ENCODE assay signal across 31 cellular contexts in genomic region chr9:84843175-84843824, GRCh38.
"Had no signal": no experiment of that assay in that cellular context is flagged by ENCODE, and none has a peak within 500 bp of the region (broad histone marks: within the 10 kb centered on the region; RNA-seq: fewer than 3 reads in every experiment).

No MANE protein-coding gene starts in this region.

- H3K9me3 Mint-ChIP-seq: activated CD4-positive, alpha-beta memory T cell treated with anti-CD3 and anti-CD28 coated beads, Interleukin-2, amount 10 ng/mL, durations not matched to agents 7 days and 5 days; activated naive CD4-positive, alpha-beta T cell treated with anti-CD3 and anti-CD28 coated beads, Interleukin-2, amount 10 ng/mL, durations not matched to agents 7 days and 5 days; activated naive CD8-positive, alpha-beta T cell treated with anti-CD3 and anti-CD28 coated beads, Interleukin-2, amount 50 U/mL, for 24 hours; central memory CD8-positive, alpha-beta T cell; T-helper 1 cell treated with Interleukin-12 subunit alpha and Interleukin-12 subunit beta and Interleukin-4 antibody, amounts not matched to agents 30 μg/mL and 1 μg/mL, for 36 hours; T-helper 2 cell treated with Interferon-gamma antibody and Interleukin-4, amounts not matched to agents 5 μg/mL and 100 μg/mL, for 36 hours had no signal

- H3K4me3 ChIP-seq: cardiac muscle cell, Peyer's patch, SJSA1 had no signal

- H3K27me3 ChIP-seq: Peyer's patch, SJSA1 had no signal

- H3K27me3 Mint-ChIP-seq: activated CD8-positive, alpha-beta memory T cell treated with anti-CD3 and anti-CD28 coated beads, Interleukin-2, amount 10 ng/mL, durations not matched to agents 7 days and 5 days; activated naive CD4-positive, alpha-beta T cell treated with anti-CD3 and anti-CD28 coated beads, Interleukin-2, amount 10 ng/mL, durations not matched to agents 7 days and 5 days had no signal

- H3K36me3 ChIP-seq: cardiac muscle cell, Peyer's patch, SJSA1 had no signal

- H3K36me3 Mint-ChIP-seq: activated CD8-positive, alpha-beta memory T cell treated with anti-CD3 and anti-CD28 coated beads, Interleukin-2, amount 10 ng/mL, durations not matched to agents 7 days and 5 days; activated naive CD4-positive, alpha-beta T cell treated with anti-CD3 and anti-CD28 coated beads, Interleukin-2, amount 10 ng/mL, durations not matched to agents 7 days and 5 days; activated naive CD8-positive, alpha-beta T cell had no signal

- H3K9ac ChIP-seq: SK-N-SH had no signal

- H3K4me1 ChIP-seq: Peyer's patch, SJSA1 had no signal

- H3K9me3 ChIP-seq: Peyer's patch, SJSA1, SK-N-SH had no signal

- H3K4me1 Mint-ChIP-seq: activated CD4-positive, alpha-beta memory T cell treated with anti-CD3 and anti-CD28 coated beads, Interleukin-2, amount 10 ng/mL, durations not matched to agents 7 days and 5 days; activated CD8-positive, alpha-beta memory T cell treated with anti-CD3 and anti-CD28 coated beads, Interleukin-2, amount 10 ng/mL, durations not matched to agents 7 days and 5 days; activated naive CD4-positive, alpha-beta T cell treated with anti-CD3 and anti-CD28 coated beads, Interleukin-2, amount 10 ng/mL, durations not matched to agents 7 days and 5 days; activated naive CD8-positive, alpha-beta T cell treated with anti-CD3 and anti-CD28 coated beads, Interleukin-2, amount 50 U/mL, for 24 hours; central memory CD8-positive, alpha-beta T cell had no signal

- H3K4me3 Mint-ChIP-seq: activated B cell treated with CpG ODN at 0.5 μM for 24 hours; activated CD4-positive, alpha-beta memory T cell treated with anti-CD3 and anti-CD28 coated beads, Interleukin-2, amount 10 ng/mL, durations not matched to agents 7 days and 5 days; activated CD8-positive, alpha-beta memory T cell treated with anti-CD3 and anti-CD28 coated beads, Interleukin-2, amount 10 ng/mL, durations not matched to agents 7 days and 5 days; activated naive CD4-positive, alpha-beta T cell treated with anti-CD3 and anti-CD28 coated beads, Interleukin-2, amount 10 ng/mL, durations not matched to agents 7 days and 5 days; activated naive CD8-positive, alpha-beta T cell; activated naive CD8-positive, alpha-beta T cell treated with anti-CD3 and anti-CD28 coated beads, Interleukin-2, amount 50 U/mL, for 24 hours; central memory CD8-positive, alpha-beta T cell; T-helper 1 cell treated with Interleukin-12 subunit alpha and Interleukin-12 subunit beta and Interleukin-4 antibody, amounts not matched to agents 30 μg/mL and 1 μg/mL, for 36 hours; T-helper 2 cell treated with Interferon-gamma antibody and Interleukin-4, amounts not matched to agents 5 μg/mL and 100 μg/mL, for 36 hours had no signal

- H3K27ac ChIP-seq: cardiac muscle cell, Peyer's patch, SJSA1 had no signal

- H3K4me2 ChIP-seq: SK-N-SH had no signal

- H3K27ac Mint-ChIP-seq: activated B cell treated with CpG ODN at 0.5 μM for 24 hours; activated CD4-positive, alpha-beta memory T cell treated with anti-CD3 and anti-CD28 coated beads, Interleukin-2, amount 10 ng/mL, durations not matched to agents 7 days and 5 days; activated CD8-positive, alpha-beta memory T cell treated with anti-CD3 and anti-CD28 coated beads, Interleukin-2, amount 10 ng/mL, durations not matched to agents 7 days and 5 days; activated naive CD4-positive, alpha-beta T cell treated with anti-CD3 and anti-CD28 coated beads, Interleukin-2, amount 10 ng/mL, durations not matched to agents 7 days and 5 days; activated naive CD8-positive, alpha-beta T cell; activated naive CD8-positive, alpha-beta T cell treated with anti-CD3 and anti-CD28 coated beads, Interleukin-2, amount 50 U/mL, for 24 hours; T-helper 1 cell treated with Interleukin-12 subunit alpha and Interleukin-12 subunit beta and Interleukin-4 antibody, amounts not matched to agents 30 μg/mL and 1 μg/mL, for 36 hours; T-helper 2 cell treated with Interferon-gamma antibody and Interleukin-4, amounts not matched to agents 5 μg/mL and 100 μg/mL, for 36 hours had no signal

- DNase-seq: activated B cell treated with CpG ODN at 0.5 μM for 24 hours; activated CD4-positive, alpha-beta memory T cell treated with anti-CD3 and anti-CD28 coated beads, Interleukin-2, amount 10 ng/mL, durations not matched to agents 7 days and 5 days; activated CD4-positive, alpha-beta T cell treated with anti-CD3 and anti-CD28 coated beads for 4 hours; activated CD4-positive, CD25-positive, alpha-beta regulatory T cell treated with anti-CD3 and anti-CD28 coated beads, Interleukin-2, amount 50 U/mL, for 72 hours; activated CD8-positive, alpha-beta memory T cell treated with anti-CD3 and anti-CD28 coated beads for 24 hours; activated CD8-positive, alpha-beta memory T cell treated with anti-CD3 and anti-CD28 coated beads, Interleukin-2, amount 10 ng/mL, durations not matched to agents 7 days and 5 days; activated CD8-positive, alpha-beta memory T cell treated with anti-CD3 and anti-CD28 coated beads, Interleukin-2, amount 50 U/mL, for 48 hours; activated effector memory CD4-positive, alpha-beta T cell treated with Interleukin-2 at 50 U/mL for 16 hours; activated naive CD4-positive, alpha-beta T cell treated with anti-CD3 and anti-CD28 coated beads, Interleukin-2, amount 10 ng/mL, durations not matched to agents 7 days and 5 days; activated naive CD8-positive, alpha-beta T cell treated with anti-CD3 and anti-CD28 coated beads, Interleukin-2, amount 50 U/mL, for 24 hours; activated T-cell treated with anti-CD3 and anti-CD28 coated beads, Interleukin-2, amount 50 U/mL, for 48 hours; anterior cingulate cortex; NCI-H1105; NCI-H1417 treated with DMSO at 0.1 percent for 48 hours; NCI-H1694; NCI-H1930; NCI-H510A; NCI-H526; NCI-H748 treated with DMSO at 0.1 percent for 48 hours; NK-92 treated with Interleukin-12 subunit alpha and Interleukin-12 subunit beta, amount 100 ng/mL, for 24 hours; PC-3; Peyer's patch; RPMI8226; SHP77 treated with DMSO at 0.1 percent for 48 hours; SK-N-SH had no signal

- ATAC-seq: activated CD8-positive, alpha-beta memory T cell treated with anti-CD3 and anti-CD28 coated beads, Interleukin-2, amount 10 ng/mL, durations not matched to agents 7 days and 5 days; activated naive CD8-positive, alpha-beta T cell treated with anti-CD3 and anti-CD28 coated beads, Interleukin-2, amount 50 U/mL, for 24 hours; PC-3 had no signal
